ENCODE assay signal across 8 cellular contexts in the genomic region with DNA sequence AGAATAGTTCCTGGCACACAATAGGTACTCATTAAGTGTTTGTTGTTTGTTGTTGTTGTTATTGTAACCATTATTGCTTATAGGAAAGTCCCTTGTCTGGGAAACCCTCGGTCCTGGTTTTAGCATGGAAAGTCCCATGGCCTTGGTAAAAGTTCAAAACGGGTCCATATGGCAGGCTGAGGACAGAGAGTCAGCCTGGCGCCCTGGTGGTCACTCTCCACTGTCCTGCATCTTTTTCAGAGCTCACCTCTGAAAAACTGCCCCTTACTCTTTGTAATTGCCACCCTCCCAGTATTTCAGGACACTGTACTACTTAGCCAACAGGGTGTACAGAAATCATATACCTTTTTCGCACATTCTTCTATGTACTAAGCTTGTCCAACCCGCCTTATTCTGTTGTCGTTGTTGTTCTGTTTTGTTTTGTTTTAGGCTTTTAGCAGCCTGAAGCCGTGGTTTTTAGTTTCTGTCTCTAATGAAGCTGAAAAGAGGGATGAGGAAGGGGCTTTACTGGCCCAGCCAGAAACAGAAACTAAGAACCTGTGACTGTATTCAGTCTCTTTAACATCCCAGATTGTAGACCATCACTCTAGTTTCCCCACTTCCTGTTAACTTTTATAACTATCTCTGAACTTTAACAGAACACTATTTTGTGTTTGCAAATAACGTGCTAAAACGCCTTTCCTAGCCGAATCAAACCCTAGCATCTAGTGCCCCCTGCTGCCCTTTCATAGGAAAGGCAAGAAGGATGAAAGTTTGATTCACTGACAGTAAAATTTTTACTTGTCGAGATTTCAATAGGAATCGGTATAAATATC. TPM values are rescaled to one million over a fixed set of nuclear protein-coding genes. Genes with fewer than 3 reads are reported as not detected.
A peak's percentile ranks its signal among the peaks of the same experiment; 100 is the strongest.
DNase-seq lines count a peak whose midpoint lies in the region; ATAC-seq and TF ChIP-seq lines count a peak whose summit lies in the region.

No MANE protein-coding gene starts in this region.

- H3K79me2 ChIP-seq in SU-DHL-6 (ENCODE audit: insufficient read depth, low read length) = no peaks in the 10 kb centered on the region

- TF ChIP-seq CTCF in HEK293 (tag by site-specific recombination; IDR thresholded peaks at IDR 0.05) (peak; percentile 68), NB4 (IDR thresholded peaks at IDR 0.05; ENCODE audit: low read depth, low read length) (peak; percentile 75), SU-DHL-6 (IDR thresholded peaks at IDR 0.05; ENCODE audit: insufficient read depth, low read length, poor library complexity, severe bottlenecking) (peak; percentile 99), ascending aorta (IDR thresholded peaks at IDR 0.05) (peak; percentile 83 to 89 (median 83))

- peaks cover 0 to 20% of the 10 kb centered on the region in 2 experiments; a peak in 2 of 3 replicates for H3K36me3 ChIP-seq in HEK293 (ENCODE audit: control insufficient read depth in 2 of 2, insufficient read depth in 1 of 2, low read length in 2 of 2)
- H3K36me3 ChIP-seq in SU-DHL-6 (ENCODE audit: low read length) = peaks cover 5% of the 10 kb centered on the region; the same call in 1 of the 2 replicates
- H3K36me3 ChIP-seq in ascending aorta = no peaks in the 10 kb centered on the region

- H3K4me1 ChIP-seq in HEK293 (ENCODE audit: control insufficient read depth, insufficient read depth, low read length) (peaks cover 10% of the 10 kb centered on the region; the same call in 1 of the 2 replicates), ascending aorta (peaks cover 4 to 12% of the 10 kb centered on the region in 2 donors)

- POLR2A ChIA-PET in HEK293 (lab: Yijun Ruan, JAX) = interaction anchor here (0.8 to 2.9 kb wide), 2 partner anchors 244 to 301 kb away, joined by 3 to 10 read pairs; partner anchors contain the start of genes EFHC1 and PAQR8

- peak overlapping the region; percentile 42; the same call in 1 of the 2 replicates for H3K27ac ChIP-seq in HEK293 (ENCODE audit: extremely low read depth, low read depth, low read length)
- H3K27ac ChIP-seq in SU-DHL-6 (ENCODE audit: low read depth, low read length) = peak overlapping the region; percentile 34
- H3K27ac ChIP-seq in ascending aorta = no peak overlapping the region

- H3K4me3 ChIP-seq in HEK293 (ENCODE audit: low read depth, low read length) (peak overlapping the region; percentile 52), NB4 (ENCODE audit: low read depth, low read length) (peak overlapping the region; percentile 68), SU-DHL-6 (ENCODE audit: insufficient read depth, low read length, poor library complexity, severe bottlenecking) (peak overlapping the region; percentile 61), ascending aorta (peak overlapping the region; percentile 80 to 86)

- H3K9me3 ChIP-seq in HEK293 (ENCODE audit: control insufficient read depth, insufficient read depth, low read depth, low read length) = no peaks in the 10 kb centered on the region
- H3K9me3 ChIP-seq in SU-DHL-6 (ENCODE audit: insufficient read depth, low read length) = no peaks in the 10 kb centered on the region
- no peaks in the 10 kb centered on the region for H3K9me3 ChIP-seq in ascending aorta

- intact Hi-C loops in ascending aorta (cut with DNase I) = loop anchor here (1.0 to 10.0 kb wide), 4 partner anchors 61 to 247 kb away; partner anchors contain the start of gene TRAM2
- intact Hi-C loops in sciatic nerve (cut with DNase I) = loop anchor here (2.0 kb wide), 1 partner anchor 247 kb away; no protein-coding TSS in a partner anchor

- peak overlapping the region; percentile 82 for H3K4me2 ChIP-seq in SU-DHL-6 (ENCODE audit: low read depth, low read length, poor library complexity, severe bottlenecking)

- peak; percentile 47 for DNase-seq in ELF-1 (ENCODE audit: low read depth, low spot score)
- peak; percentile 90 for DNase-seq in NB4 (ENCODE audit: low read depth)
- no peak for DNase-seq in ascending aorta (ENCODE audit: low spot score in 2 of 2)
- peak; percentile 16 to 86 for DNase-seq in hippocampal formation (lab: John Stamatoyannopoulos, UW)
- DNase-seq in sciatic nerve (ENCODE audit: low spot score) = peak; percentile 66

- CTCF ChIA-PET in HEK293 (lab: Yijun Ruan, JAX) = interaction anchor here (0.5 to 4.3 kb wide), 42 partner anchors 9 to 766 kb away, joined by 3 to 104 read pairs (median 4); partner anchors contain the start of gene EFHC1

- H3K9me2 ChIP-seq in SU-DHL-6 (replicated peaks; ENCODE audit: insufficient read depth, low read length) = no peaks in the 10 kb centered on the region

- H3K27me3 ChIP-seq in SU-DHL-6 (ENCODE audit: low read length) (no peaks in the 10 kb centered on the region), ascending aorta (no peaks in the 10 kb centered on the region)

- H3K9ac ChIP-seq in SU-DHL-6 (ENCODE audit: low read length) = peak overlapping the region; percentile 76

- TF ChIP-seq POLR2A in NB4 (IDR thresholded peaks at IDR 0.05; ENCODE audit: extremely low read depth, insufficient read length) = no peak

- peak overlapping the region; percentile 99 for H2AFZ ChIP-seq in SU-DHL-6 (ENCODE audit: low read depth, low read length, severe bottlenecking)

- ATAC-seq in sciatic nerve = peak; percentile 82
- ATAC-seq in GM18861 (IDR thresholded peaks at IDR 0.05; ENCODE audit: unreplicated experiment) = no peak

- no peaks in the 10 kb centered on the region for H4K20me1 ChIP-seq in SU-DHL-6 (ENCODE audit: low read depth, low read length)

- peaks cover 10% of the 10 kb centered on the region for H3F3A ChIP-seq in SU-DHL-6 (ENCODE audit: insufficient read depth)

TF ChIP-seq in HEK293, 187 proteins besides CTCF, POLR2A, EP300 and RAD21 (continues in another document):
- TF ChIP-seq ZNF585B (tag by site-specific recombination; IDR thresholded peaks at IDR 0.05) = no peak
- TF ChIP-seq ZNF843 (tag by site-specific recombination; IDR thresholded peaks at IDR 0.05) = no peak
- TF ChIP-seq, protein P1, sequence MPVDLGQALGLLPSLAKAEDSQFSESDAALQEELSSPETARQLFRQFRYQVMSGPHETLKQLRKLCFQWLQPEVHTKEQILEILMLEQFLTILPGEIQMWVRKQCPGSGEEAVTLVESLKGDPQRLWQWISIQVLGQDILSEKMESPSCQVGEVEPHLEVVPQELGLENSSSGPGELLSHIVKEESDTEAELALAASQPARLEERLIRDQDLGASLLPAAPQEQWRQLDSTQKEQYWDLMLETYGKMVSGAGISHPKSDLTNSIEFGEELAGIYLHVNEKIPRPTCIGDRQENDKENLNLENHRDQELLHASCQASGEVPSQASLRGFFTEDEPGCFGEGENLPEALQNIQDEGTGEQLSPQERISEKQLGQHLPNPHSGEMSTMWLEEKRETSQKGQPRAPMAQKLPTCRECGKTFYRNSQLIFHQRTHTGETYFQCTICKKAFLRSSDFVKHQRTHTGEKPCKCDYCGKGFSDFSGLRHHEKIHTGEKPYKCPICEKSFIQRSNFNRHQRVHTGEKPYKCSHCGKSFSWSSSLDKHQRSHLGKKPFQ (tag by site-specific recombination; IDR thresholded peaks at IDR 0.05) = no peak
- TF ChIP-seq ZNF660 (tag by site-specific recombination; IDR thresholded peaks at IDR 0.05) = peak; percentile 68; the same call in 1 of the 2 replicates
- TF ChIP-seq BCL6B (tag by site-specific recombination; IDR thresholded peaks at IDR 0.05) = no peak
- TF ChIP-seq HOXA7 (CRISPR knock-in tag; IDR thresholded peaks at IDR 0.05; ENCODE audit: borderline replicate concordance) = no peak
- TF ChIP-seq ZNF16 (tag by site-specific recombination; IDR thresholded peaks at IDR 0.05; ENCODE audit: low read depth) = no peak
- peak; percentile 96 for TF ChIP-seq ZNF654 (tag by site-specific recombination; IDR thresholded peaks at IDR 0.05; ENCODE audit: low read depth)

RNA-seq across cellular contexts. Expression of gene TMEM14A, which starts 7.6 kb away (rescaled TPM):
- total RNA-seq in ascending aorta (11.9 TPM), sciatic nerve (29.6 TPM)

Comparison
In these comparisons a context has a peak if more than half of its experiments do, and no peak if none do; other contexts are left out.
1. DNase-seq: peak in ELF-1 (single experiment), NB4 (single experiment), hippocampal formation (2 of 2) and sciatic nerve (single experiment); none in ascending aorta (0 of 2).
2. H3K27ac ChIP-seq: peak in HEK293 (single experiment) and SU-DHL-6 (single experiment); none in ascending aorta (0 of 2).
3. Peak in every context shown above with its lines, with median percentiles within 50 percentile points of each other: H3K4me3 ChIP-seq and CTCF ChIP-seq.